ENCODE assay signal across 2 cellular contexts in genomic region chr5:72067682-72068470, GRCh38.
TF ChIP-seq lines count a peak whose summit lies in the region.

No MANE protein-coding gene starts in this region.

TF ChIP-seq in A549, 52 proteins besides CTCF, POLR2A, EP300 and RAD21 (continued from another document and continues in another):
- TF ChIP-seq HMGXB4 (CRISPR knock-in tag; IDR thresholded peaks at IDR 0.05; ENCODE audit: borderline replicate concordance) (no peak), KDM1A (IDR thresholded peaks at IDR 0.05; ENCODE audit: low read depth) (no peak), JUN (IDR thresholded peaks at IDR 0.05) (peak in 1 of 2 experiments; percentile 63; a peak in 4 of 5 replicates), REST (IDR thresholded peaks at IDR 0.05) (no peak), ZSCAN20 (CRISPR knock-in tag; IDR thresholded peaks at IDR 0.05) (no peak), FOXS1 (CRISPR knock-in tag; IDR thresholded peaks at IDR 0.05) (no peak), TP53 (CRISPR knock-in tag; IDR thresholded peaks at IDR 0.05) (no peak), MAFK (IDR thresholded peaks at IDR 0.05; ENCODE audit: partially characterized antibody) (peak; percentile 19), MAZ (IDR thresholded peaks at IDR 0.05; ENCODE audit: borderline replicate concordance, low read depth, low read length) (no peak), POLR2AphosphoS2 (conservative IDR thresholded peaks at IDR 0.05; ENCODE audit: low read length) (no peak), HOXB5 (CRISPR knock-in tag; IDR thresholded peaks at IDR 0.05) (no peak), ZFP36 (IDR thresholded peaks at IDR 0.05; ENCODE audit: borderline replicate concordance, partially characterized antibody) (no peak), RARB (CRISPR knock-in tag; IDR thresholded peaks at IDR 0.05) (no peak), BHLHE40 (IDR thresholded peaks at IDR 0.05; ENCODE audit: low read depth, low read length) (no peak), SMC3 (IDR thresholded peaks at IDR 0.05) (0 out of 3 replicates have a peak, but pooled peaks have one; percentile 21), JUNB (IDR thresholded peaks at IDR 0.05) (peak; percentile 73), CHD2 (IDR thresholded peaks at IDR 0.05; ENCODE audit: low read length, partially characterized antibody) (no peak), MYC (IDR thresholded peaks at IDR 0.05; ENCODE audit: borderline replicate concordance, low read length) (no peak), HES2 (IDR thresholded peaks at IDR 0.05) (no peak), E2F6 (IDR thresholded peaks at IDR 0.05; ENCODE audit: borderline replicate concordance, low read depth) (no peak), BCL3 (IDR thresholded peaks at IDR 0.05) (0 out of 3 replicates have a peak, but pooled peaks have one; percentile 55), CBX8 (IDR thresholded peaks at IDR 0.05) (no peak), GATA3 (IDR thresholded peaks at IDR 0.05; ENCODE audit: borderline replicate concordance) (peak; percentile 37; the same call in 1 of the 2 replicates), RFX5 (IDR thresholded peaks at IDR 0.05) (no peak), KDM5A (IDR thresholded peaks at IDR 0.05) (no peak), PBX3 (IDR thresholded peaks at IDR 0.05) (no peak), EHF (CRISPR knock-in tag; IDR thresholded peaks at IDR 0.05) (no peak)

TF ChIP-seq in WTC11, 78 proteins besides CTCF, POLR2A, EP300 and RAD21 (continued from another document):
- TF ChIP-seq OVOL2 (CRISPR knock-in tag; IDR thresholded peaks at IDR 0.05; ENCODE audit: borderline replicate concordance), result no peak
- no peak for TF ChIP-seq TP53 (CRISPR knock-in tag; IDR thresholded peaks at IDR 0.05)
- no peak for TF ChIP-seq ARID4B (CRISPR knock-in tag; IDR thresholded peaks at IDR 0.05; ENCODE audit: borderline replicate concordance)
- no peak for TF ChIP-seq RELA (CRISPR knock-in tag; IDR thresholded peaks at IDR 0.05; ENCODE audit: borderline replicate concordance)
- TF ChIP-seq CBFB (CRISPR knock-in tag; IDR thresholded peaks at IDR 0.05; ENCODE audit: low read depth), result no peak
- no peak for TF ChIP-seq ZNF281 (CRISPR knock-in tag; IDR thresholded peaks at IDR 0.05)
